8 cellular contexts compared by ENCODE assay signal in the genomic region with DNA sequence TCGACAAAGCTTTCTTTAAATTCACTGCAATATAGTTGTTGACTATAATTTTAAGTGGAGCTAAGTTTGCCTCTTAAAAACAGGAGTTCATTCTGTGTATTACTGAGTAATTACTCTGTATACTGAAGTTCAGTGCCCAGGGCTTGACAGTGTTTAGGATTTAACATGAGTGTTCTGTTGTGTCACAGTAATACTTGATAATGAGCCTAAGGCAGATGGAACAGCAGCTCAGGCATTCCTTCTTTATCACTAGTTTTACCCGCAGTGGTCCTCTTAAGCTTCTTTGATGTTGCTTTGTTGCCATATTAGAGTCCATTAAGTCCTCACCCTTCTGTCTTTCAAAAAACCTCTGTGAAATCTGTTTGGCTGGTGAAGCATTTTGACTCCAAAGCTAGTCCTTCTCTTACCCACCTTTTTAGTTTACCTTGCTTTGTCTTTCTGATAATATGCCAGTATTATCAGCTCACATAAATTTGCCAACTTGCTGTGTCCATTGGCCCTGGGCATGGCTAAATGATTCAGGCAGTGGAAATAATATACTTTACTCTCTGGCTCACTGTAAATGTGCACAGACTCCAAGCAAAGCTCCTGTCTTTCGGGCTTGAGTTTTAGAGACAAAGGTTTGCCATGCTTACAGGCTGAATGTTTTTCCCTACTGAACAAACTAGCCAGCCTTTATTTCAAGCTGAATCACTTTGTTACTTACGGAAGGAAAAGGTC. TPM values are rescaled to one million over a fixed set of nuclear protein-coding genes. Genes with fewer than 3 reads are reported as not detected.
DNase-seq lines count a peak whose midpoint lies in the region; ATAC-seq, FAIRE-seq and TF ChIP-seq lines count a peak whose summit lies in the region.

No MANE protein-coding gene starts in this region.

- H3K4me1 ChIP-seq in HUES48 (ENCODE audit: control insufficient read depth, insufficient read depth, low read length) = peaks cover 29% of the 10 kb centered on the region
- peaks cover 5 to 50% (median 31%) of the 10 kb centered on the region in 9 donors for H3K4me1 ChIP-seq in heart right ventricle
- H3K4me1 ChIP-seq in small intestine (ENCODE audit: control insufficient read depth in 2 of 2, insufficient read depth in 1 of 2, low read depth in 1 of 2, low read length in 1 of 2) = peaks cover 6 to 15% of the 10 kb centered on the region in 2 donors

- WGBS in heart right ventricle, 2 donors = 36 to 42% methylated on average over 4 of the region's 4 CpGs
- WGBS in small intestine, 3 donors = 37 to 47% (median 41%) methylated on average over 4 of the region's 4 CpGs

- H3K4me3 ChIP-seq in HUES48 (ENCODE audit: low read depth, low read length) = no peak overlapping the region
- H3K4me3 ChIP-seq in heart right ventricle = no peak overlapping the region
- H3K4me3 ChIP-seq in small intestine (ENCODE audit: low read depth in 1 of 2, low read length in 2 of 2) = no peak overlapping the region
- peak overlapping the region in 6 of 59 donors; percentile 2 to 34 (median 16) for H3K4me3 ChIP-seq in dorsolateral prefrontal cortex

- no peak for TF ChIP-seq CTCF in heart right ventricle (IDR thresholded peaks at IDR 0.05)
- TF ChIP-seq CTCF in dorsolateral prefrontal cortex (IDR thresholded peaks at IDR 0.05 in 54 of 56, conservative IDR thresholded peaks at IDR 0.05 in 2 of 56; ENCODE audit: low read depth in 1 of 56, partially characterized antibody in 56 of 56) = no peak

- H3K9ac ChIP-seq in HUES48 (ENCODE audit: low read depth, low read length) = no peak overlapping the region

- FAIRE-seq in small intestine (lab: Jason Lieb, UNC) = no peak

- H3K4me1 Mint-ChIP-seq in T-helper 17 cell = peaks cover 46% of the 10 kb centered on the region

- H3K27me3 ChIP-seq in HUES48 (ENCODE audit: control insufficient read depth, insufficient read depth, low read length) (no peaks in the 10 kb centered on the region), heart right ventricle (no peaks in the 10 kb centered on the region), small intestine (ENCODE audit: control insufficient read depth in 2 of 2, insufficient read depth in 2 of 2, low read length in 2 of 2) (no peaks in the 10 kb centered on the region), dorsolateral prefrontal cortex (no peaks in the 10 kb centered on the region)

- peak overlapping the region; percentile 82 for H3K4me3 Mint-ChIP-seq in T-helper 17 cell

- peak overlapping the region; percentile 93 for H3K27ac Mint-ChIP-seq in T-helper 17 cell

- intact Hi-C loops in heart right ventricle (cut with DNase I) = loop anchor here in 1 of 10 donors (2.0 kb wide), 1 partner anchor 14 kb away; no protein-coding TSS in a partner anchor
- intact Hi-C loops in dorsolateral prefrontal cortex (cut with DNase I) = no loop called here

- H3K36me3 ChIP-seq in HUES48 (ENCODE audit: control insufficient read depth, insufficient read depth, low read length) (peaks cover 22% of the 10 kb centered on the region), heart right ventricle (peaks cover 0 to 35% (median 0%) of the 10 kb centered on the region in 9 donors), small intestine (ENCODE audit: control insufficient read depth in 2 of 2, insufficient read depth in 2 of 2, low read length in 2 of 2) (peaks cover 0 to 2% of the 10 kb centered on the region in 2 donors)

- no peaks in the 10 kb centered on the region for H3K27me3 Mint-ChIP-seq in T-helper 17 cell

- H3K9me3 ChIP-seq in HUES48 (ENCODE audit: control insufficient read depth, insufficient read depth, low read length) (no peaks in the 10 kb centered on the region), T-helper 17 cell (ENCODE audit: control insufficient read depth, low read length, poor library complexity, severe bottlenecking) (no peaks in the 10 kb centered on the region), heart right ventricle (no peaks in the 10 kb centered on the region), small intestine (ENCODE audit: control insufficient read depth, low read depth) (no peaks in the 10 kb centered on the region)

- H3K27ac ChIP-seq in HUES48 (ENCODE audit: low read depth, low read length) (peak overlapping the region; percentile 37), heart right ventricle (peak overlapping the region in 7 of 10 donors; percentile 9 to 69 (median 44)), small intestine (ENCODE audit: low read depth in 1 of 2, low read length in 1 of 2) (peak overlapping the region in 1 of 2 donors; percentile 79), dorsolateral prefrontal cortex (peak overlapping the region in 19 of 59 donors; percentile 0 to 54 (median 30))

- ATAC-seq in T-helper 17 cell (peak; percentile 35), heart right ventricle (peak in 3 of 8 donors; percentile 46 to 59 (median 46))

- DNase-seq in T-helper 17 cell = no peak
- DNase-seq in heart right ventricle = no peak
- peak; percentile 11 for DNase-seq in small intestine
- no peak for DNase-seq in stimulated activated CD4-positive, alpha-beta T cell treated with anti-CD3 and anti-CD28 coated beads, Interleukin-4, amount 100 ng/mL, for 1 hour
- DNase-seq in NCI-H128 (lab: John Stamatoyannopoulos, UW; ENCODE audit: unreplicated experiment) = no peak
- DNase-seq in dorsolateral prefrontal cortex = no peak
- no peak for DNase-seq in NK-92 (lab: John Stamatoyannopoulos, UW; ENCODE audit: unreplicated experiment)

- H3K36me3 Mint-ChIP-seq in T-helper 17 cell (ENCODE audit: low read depth) = peaks cover 2% of the 10 kb centered on the region

RNA-seq across cellular contexts. Expression of a gene that starts 17.7 kb away (rescaled TPM):
- total RNA-seq in T-helper 17 cell = 100 to 1,000 TPM; 228 to 253 TPM
- 10 to 100 TPM; 42.6 to 91.0 (median 62.2) TPM for total RNA-seq in heart right ventricle
- polyA plus RNA-seq in heart right ventricle = 10 to 100 TPM in 1 of 2 donors, 1 to 10 TPM in 1; 7.8 to 10.7 TPM
- polyA plus RNA-seq in small intestine = 10 to 100 TPM in 2 of 3 donors, 1 to 10 TPM in 1; 9.5 to 11.2 (median 10.3) TPM
- 100 to 1,000 TPM in 62 of 120 experiments, 10 to 100 TPM in 58; 78.9 to 158 (median 100) TPM for total RNA-seq in dorsolateral prefrontal cortex

RNA-seq across cellular contexts. Expression of a gene that starts 32.4 kb away (rescaled TPM):
- total RNA-seq in T-helper 17 cell = 1 to 10 TPM; 1.0 to 1.2 TPM
- 10 to 100 TPM in 7 of 10 donors, 1 to 10 TPM in 3; 6.1 to 19.7 (median 11.0) TPM for total RNA-seq in heart right ventricle
- polyA plus RNA-seq in heart right ventricle = 10 to 100 TPM; 10.3 to 11.4 TPM
- 10 to 100 TPM in 1 of 3 donors, 1 to 10 TPM in 2; 2.2 to 19.5 (median 5.4) TPM for polyA plus RNA-seq in small intestine
- total RNA-seq in dorsolateral prefrontal cortex = 10 to 100 TPM in 8 of 120 experiments, 1 to 10 TPM in 111, under 1 TPM in 1; 0.64 to 13.6 (median 5.2) TPM

RNA-seq across cellular contexts. Expression of a gene that starts 41.7 kb away (rescaled TPM):
- 1 to 10 TPM; 5.4 to 7.0 TPM for total RNA-seq in T-helper 17 cell
- 1 to 10 TPM in 9 of 10 donors, under 1 TPM in 1; 0.78 to 4.2 (median 2.1) TPM for total RNA-seq in heart right ventricle
- polyA plus RNA-seq in heart right ventricle = 1 to 10 TPM in 1 of 2 donors, under 1 TPM in 1; 0.59 to 1.8 TPM
- 1 to 10 TPM in 2 of 3 donors, under 1 TPM in 1; 0.45 to 5.4 (median 1.1) TPM for polyA plus RNA-seq in small intestine
- 1 to 10 TPM; 2.4 to 8.8 (median 4.9) TPM for total RNA-seq in dorsolateral prefrontal cortex

RNA-seq across cellular contexts. Expression of a gene that starts 42.2 kb away (rescaled TPM):
- 10 to 100 TPM; 52.1 to 56.1 TPM for total RNA-seq in T-helper 17 cell
- 10 to 100 TPM in 8 of 10 donors, 1 to 10 TPM in 2; 9.1 to 13.9 (median 11.5) TPM for total RNA-seq in heart right ventricle
- polyA plus RNA-seq in heart right ventricle = 10 to 100 TPM in 1 of 2 donors, 1 to 10 TPM in 1; 7.5 to 15.4 TPM
- polyA plus RNA-seq in small intestine = 10 to 100 TPM; 12.4 to 15.4 (median 14.5) TPM
- 10 to 100 TPM; 26.7 to 71.0 (median 42.4) TPM for total RNA-seq in dorsolateral prefrontal cortex

RNA-seq across cellular contexts. Expression of a gene that starts 59.4 kb away (rescaled TPM):
- total RNA-seq in T-helper 17 cell (1 to 10 TPM; 1.4 to 1.5 TPM), heart right ventricle (under 1 TPM in 7 of 10 donors, not detected in 3; 0.05 to 0.28 (median 0.09) TPM), dorsolateral prefrontal cortex (1 to 10 TPM in 109 of 120 experiments, under 1 TPM in 11; 0.25 to 8.2 (median 2.4) TPM)
- polyA plus RNA-seq in heart right ventricle (under 1 TPM; 0.07 to 0.15 TPM), small intestine (100 to 1,000 TPM in 2 of 3 donors, 10 to 100 TPM in 1; 79.1 to 214 (median 186) TPM)
